Comparison of ENCODE assay signal across 28 cellular contexts in genomic region chr5:42242210-42242609, GRCh38.
"Had no signal": no experiment of that assay in that cellular context is flagged by ENCODE, and none has a peak within 500 bp of the region (broad histone marks: within the 10 kb centered on the region; RNA-seq: fewer than 3 reads in every experiment).

No MANE protein-coding gene starts in this region.

- H3K9me3 Mint-ChIP-seq: activated CD4-positive, alpha-beta memory T cell treated with anti-CD3 and anti-CD28 coated beads for 36 hours; activated T-cell treated with anti-CD3 and anti-CD28 coated beads, Interleukin-2, amount 50 U/mL, for 24 hours; activated T-helper 17 cell treated with anti-CD3 and anti-CD28 coated beads, Interleukin-2, amount 50 U/mL, for 72 hours; natural killer cell treated with Interleukin-12 subunit alpha and Interleukin-12 subunit beta and Interleukin-15 and Interleukin-18, amount 100 ng/mL, for 72 hours; T-helper 1 cell treated with Interleukin-12 subunit alpha and Interleukin-12 subunit beta and Interleukin-4 antibody, amounts not matched to agents 30 μg/mL and 1 μg/mL, for 36 hours had no signal

- H3K9me3 ChIP-seq: left lung, lower lobe of right lung, mucosa of descending colon, right atrium auricular region, stomach, suprapubic skin, tibial nerve had no signal

- H3K36me3 ChIP-seq: left lung, lower lobe of right lung, right atrium auricular region, stomach, suprapubic skin, tibial nerve, WERI-Rb-1 had no signal

- H3K36me3 Mint-ChIP-seq: activated CD4-positive, alpha-beta memory T cell treated with anti-CD3 and anti-CD28 coated beads for 36 hours; natural killer cell treated with Interleukin-12 subunit alpha and Interleukin-12 subunit beta and Interleukin-15 and Interleukin-18, amount 100 ng/mL, for 72 hours; stimulated activated naive B cell treated with anti-CD40 and anti-IgM and Interleukin-4, amounts not matched to agents 10 μg/mL and 1 μg/mL and 100 μg/mL, for 72 hours had no signal

- H3K27me3 ChIP-seq: left lung, right atrium auricular region, stomach, suprapubic skin, tibial nerve had no signal

- H3K4me3 ChIP-seq: left lung, lower lobe of right lung, mucosa of descending colon, right atrium auricular region, stomach, suprapubic skin, tibial nerve had no signal

- DNase-seq: activated CD4-positive, alpha-beta memory T cell treated with anti-CD3 and anti-CD28 coated beads for 36 hours; activated CD4-positive, alpha-beta T cell treated with anti-CD3 and anti-CD28 coated beads for 48 hours; activated CD8-positive, alpha-beta memory T cell treated with anti-CD3 and anti-CD28 coated beads, Interleukin-2, amount 50 U/mL, for 48 hours; activated gamma-delta T cell treated with Interleukin-2 at 50 U/mL for 16 hours; activated naive CD4-positive, alpha-beta T cell treated with anti-CD3 and anti-CD28 coated beads, Interleukin-2, amount 50 U/mL, for 16 hours; activated T-cell treated with anti-CD3 and anti-CD28 coated beads, Interleukin-2, amount 50 U/mL, for 24 hours; amygdala; dermis blood vessel endothelial cell; effector CD8-positive, alpha-beta T cell; glutamatergic neuron; left lung; lower lobe of right lung; mucosa of descending colon; stimulated activated CD4-positive, alpha-beta T cell treated with anti-CD3 and anti-CD28 coated beads, Interleukin-15, amount 100 ng/mL, for 24 hours; stimulated activated CD4-positive, alpha-beta T cell treated with anti-CD3 and anti-CD28 coated beads, Interleukin-2, amount 100 ng/mL, for 24 hours; stimulated activated naive B cell treated with anti-CD40 and anti-IgM and Interleukin-4, amounts not matched to agents 10 μg/mL and 1 μg/mL and 100 μg/mL, for 72 hours; stomach; SW 1271; T-helper 9 cell; WERI-Rb-1 had no signal

- H3K4me3 Mint-ChIP-seq: activated CD4-positive, alpha-beta memory T cell treated with anti-CD3 and anti-CD28 coated beads for 36 hours; activated T-cell treated with anti-CD3 and anti-CD28 coated beads, Interleukin-2, amount 50 U/mL, for 24 hours; activated T-helper 17 cell treated with anti-CD3 and anti-CD28 coated beads, Interleukin-2, amount 50 U/mL, for 72 hours; central memory CD8-positive, alpha-beta T cell; natural killer cell treated with Interleukin-12 subunit alpha and Interleukin-12 subunit beta and Interleukin-15 and Interleukin-18, amount 100 ng/mL, for 72 hours; stimulated activated naive B cell treated with anti-CD40 and anti-IgM and Interleukin-4, amounts not matched to agents 10 μg/mL and 1 μg/mL and 100 μg/mL, for 72 hours; T-helper 1 cell treated with Interleukin-12 subunit alpha and Interleukin-12 subunit beta and Interleukin-4 antibody, amounts not matched to agents 30 μg/mL and 1 μg/mL, for 36 hours had no signal

- H3K4me1 ChIP-seq: left lung, lower lobe of right lung, right atrium auricular region, stomach, suprapubic skin had no signal

- H3K4me1 Mint-ChIP-seq: activated T-helper 17 cell treated with anti-CD3 and anti-CD28 coated beads, Interleukin-2, amount 50 U/mL, for 72 hours; central memory CD8-positive, alpha-beta T cell; stimulated activated naive B cell treated with anti-CD40 and anti-IgM and Interleukin-4, amounts not matched to agents 10 μg/mL and 1 μg/mL and 100 μg/mL, for 72 hours had no signal

- ATAC-seq: activated CD4-positive, CD25-positive, alpha-beta regulatory T cell treated with anti-CD3 and anti-CD28 coated beads, Interleukin-2, amount 50 U/mL, for 24 hours; activated T-helper 17 cell treated with anti-CD3 and anti-CD28 coated beads, Interleukin-2, amount 50 U/mL, for 72 hours; mucosa of descending colon; natural killer cell treated with Interleukin-12 subunit alpha and Interleukin-12 subunit beta and Interleukin-15 and Interleukin-18, amount 100 ng/mL, for 72 hours; stimulated activated naive B cell treated with anti-CD40 and anti-IgM and Interleukin-4, amounts not matched to agents 10 μg/mL and 1 μg/mL and 100 μg/mL, for 72 hours had no signal

- H3K27me3 Mint-ChIP-seq: activated CD4-positive, alpha-beta memory T cell treated with anti-CD3 and anti-CD28 coated beads for 36 hours; activated T-cell treated with anti-CD3 and anti-CD28 coated beads, Interleukin-2, amount 50 U/mL, for 24 hours; central memory CD8-positive, alpha-beta T cell; natural killer cell treated with Interleukin-12 subunit alpha and Interleukin-12 subunit beta and Interleukin-15 and Interleukin-18, amount 100 ng/mL, for 72 hours; stimulated activated naive B cell treated with anti-CD40 and anti-IgM and Interleukin-4, amounts not matched to agents 10 μg/mL and 1 μg/mL and 100 μg/mL, for 72 hours had no signal

- H3K27ac ChIP-seq: left lung, lower lobe of right lung, right atrium auricular region, stomach, suprapubic skin, WERI-Rb-1 had no signal

- H3K27ac Mint-ChIP-seq: activated CD4-positive, alpha-beta memory T cell treated with anti-CD3 and anti-CD28 coated beads for 36 hours; activated T-cell treated with anti-CD3 and anti-CD28 coated beads, Interleukin-2, amount 50 U/mL, for 24 hours; activated T-helper 17 cell treated with anti-CD3 and anti-CD28 coated beads, Interleukin-2, amount 50 U/mL, for 72 hours; natural killer cell treated with Interleukin-12 subunit alpha and Interleukin-12 subunit beta and Interleukin-15 and Interleukin-18, amount 100 ng/mL, for 72 hours; stimulated activated naive B cell treated with anti-CD40 and anti-IgM and Interleukin-4, amounts not matched to agents 10 μg/mL and 1 μg/mL and 100 μg/mL, for 72 hours; T-helper 1 cell treated with Interleukin-12 subunit alpha and Interleukin-12 subunit beta and Interleukin-4 antibody, amounts not matched to agents 30 μg/mL and 1 μg/mL, for 36 hours had no signal
